Comparison of ENCODE assay signal across 11 cellular contexts in the genomic region with DNA sequence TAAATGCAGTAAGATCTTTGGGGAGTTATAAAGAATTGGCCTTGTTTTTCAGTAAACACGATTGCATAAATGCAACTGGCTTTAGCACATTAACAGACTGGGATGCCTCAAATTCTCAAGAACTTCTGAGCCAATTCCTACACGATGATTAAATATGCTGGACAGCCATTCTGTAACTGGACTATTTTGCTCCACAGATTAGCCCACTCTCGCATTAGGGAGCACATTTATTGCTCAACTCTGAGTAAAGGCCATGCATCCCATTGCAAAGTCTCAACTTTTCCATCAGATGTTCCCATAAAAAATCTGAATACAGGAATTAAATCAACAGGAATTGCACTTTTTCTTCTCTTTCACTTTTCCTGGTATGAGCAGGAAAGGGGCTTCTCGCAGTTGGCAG.
DNase-seq lines count a peak whose midpoint lies in the region; ATAC-seq and TF ChIP-seq lines count a peak whose summit lies in the region.
"Had no signal": no experiment of that assay in that cellular context is flagged by ENCODE, and none has a peak within 500 bp of the region (broad histone marks: within the 10 kb centered on the region; RNA-seq: fewer than 3 reads in every experiment).

No MANE protein-coding gene starts in this region.

- H3K9ac ChIP-seq in IMR-90 (ENCODE audit: low read depth, low read length) = no peak overlapping the region

- H3K9me3 ChIP-seq in IMR-90 (ENCODE audit: control insufficient read depth, insufficient read depth, low read length) (peaks cover 1% of the 10 kb centered on the region; the same call in 1 of the 2 replicates), muscle layer of duodenum (ENCODE audit: control insufficient read depth in 1 of 2, low read length in 2 of 2) (peaks cover 0 to 4% of the 10 kb centered on the region in 2 donors), uterus (no peaks in the 10 kb centered on the region)

- H3K79me1 ChIP-seq in IMR-90 (ENCODE audit: low read depth in 1 of 2, low read length in 2 of 2) = peaks cover 0 to 11% of the 10 kb centered on the region in 2 experiments; a peak in 2 of 4 replicates

- H2BK5ac ChIP-seq in IMR-90 (ENCODE audit: low read depth, low read length, poor library complexity, severe bottlenecking) = peak overlapping the region; percentile 87

- peaks cover 9% of the 10 kb centered on the region for H3K4me1 ChIP-seq in IMR-90 (ENCODE audit: control insufficient read depth, insufficient read depth, low read length)
- H3K4me1 ChIP-seq in muscle layer of duodenum (ENCODE audit: control insufficient read depth in 1 of 2, insufficient read depth in 2 of 2, low read length in 2 of 2) = peaks cover 4% of the 10 kb centered on the region in 2 donors
- no peaks in the 10 kb centered on the region for H3K4me1 ChIP-seq in uterus

- H2AFZ ChIP-seq in IMR-90 (replicated peaks; ENCODE audit: low read length, poor library complexity) = no peak overlapping the region

- H2BK120ac ChIP-seq in IMR-90 (ENCODE audit: low read depth, low read length) = peak overlapping the region; percentile 28; the same call in 1 of the 2 replicates

- intact Hi-C loops in IMR-90 (cut with micrococcal nuclease) (loop anchor here (2.0 kb wide), 1 partner anchor 49 kb away; no protein-coding TSS in a partner anchor), uterus (cut with DNase I; ENCODE audit: low total_unique reads) (no loop called here)

- peak overlapping the region in 1 of 2 experiments; percentile 38; a peak in 1 of 4 replicates for H4K8ac ChIP-seq in IMR-90 (ENCODE audit: low read depth in 2 of 2, low read length in 2 of 2)

- TF ChIP-seq CTCF in IMR-90 (conservative IDR thresholded peaks at IDR 0.05; ENCODE audit: low read depth, low read length) (no peak), uterus (IDR thresholded peaks at IDR 0.05) (no peak)

- peak overlapping the region; percentile 61; the same call in 1 of the 2 replicates for H2BK20ac ChIP-seq in IMR-90 (ENCODE audit: low read depth, low read length)

- H3K27me3 ChIP-seq in IMR-90 (ENCODE audit: control insufficient read depth, insufficient read depth, low read length) (no peaks in the 10 kb centered on the region), muscle layer of duodenum (ENCODE audit: low read depth, low read length) (no peaks in the 10 kb centered on the region), uterus (no peaks in the 10 kb centered on the region)

- DNase-seq in IMR-90 (peak; percentile 55), fibroblast of gingiva (ENCODE audit: low read depth) (peak; percentile 97), uterus (peak; percentile 19 to 60)
- DNase-seq in activated CD4-positive, alpha-beta T cell treated with anti-CD3 and anti-CD28 coated beads for 4 hours = no peak
- no peak for DNase-seq in activated T-cell treated with anti-CD3 and anti-CD28 coated beads, Interleukin-2, amount 50 U/mL, for 1 hour
- DNase-seq: activated CD4-positive, CD25-positive, alpha-beta regulatory T cell; activated naive CD8-positive, alpha-beta T cell treated with anti-CD3 and anti-CD28 coated beads, Interleukin-2, amount 50 U/mL, for 24 hours; SW 1271 had no signal

- no peak overlapping the region for H3K4me3 ChIP-seq in IMR-90 (ENCODE audit: insufficient read depth, low read depth, low read length)
- no peak overlapping the region for H3K4me3 ChIP-seq in muscle layer of duodenum (ENCODE audit: low read depth in 1 of 2, low read length in 2 of 2)
- no peak overlapping the region for H3K4me3 ChIP-seq in uterus

- dilution Hi-C loops in IMR-90 (cut with HindIII; ENCODE audit: low sequenced_read_pairs, unreplicated experiment) = no loop called here

- H2AK9ac ChIP-seq in IMR-90 (replicated peaks; ENCODE audit: low read depth, low read length, poor library complexity) = no peak overlapping the region

- H3K27ac ChIP-seq in IMR-90 (ENCODE audit: insufficient read depth, low read length) (no peak overlapping the region), muscle layer of duodenum (ENCODE audit: low read length) (peak overlapping the region; percentile 41), uterus (peak overlapping the region; percentile 44 to 65)

- peak overlapping the region; percentile 9; the same call in 1 of the 2 replicates for H3K4ac ChIP-seq in IMR-90 (ENCODE audit: low read depth, low read length)

- no TSS peak for BruUV-seq in IMR-90 (replicated peaks; lab: Mats Ljungman, UMichigan)

- in situ Hi-C loops in IMR-90 (cut with MboI; ENCODE audit: low sequenced_read_pairs) = no loop called here

- TF ChIP-seq RAD21 in IMR-90 (IDR thresholded peaks at IDR 0.05; ENCODE audit: low read length) = no peak

- H3K18ac ChIP-seq in IMR-90 (ENCODE audit: low read depth, low read length) = peak overlapping the region; percentile 77; the same call in 1 of the 2 replicates

- H2AK5ac ChIP-seq in IMR-90 (ENCODE audit: low read depth, low read length) = no peak overlapping the region

- H3K23ac ChIP-seq in IMR-90 (ENCODE audit: low read depth, low read length) = no peak overlapping the region

- ATAC-seq in IMR-90 (ENCODE audit: low read depth) (peak; percentile 52), HG03135 (IDR thresholded peaks at IDR 0.05; ENCODE audit: unreplicated experiment) (no peak)
- ATAC-seq: activated naive CD8-positive, alpha-beta T cell treated with anti-CD3 and anti-CD28 coated beads, Interleukin-2, amount 50 U/mL, for 24 hours; left colon had no signal

- H3K9me1 ChIP-seq in IMR-90 (ENCODE audit: insufficient read depth, low read length) = peaks cover 13% of the 10 kb centered on the region

- H2BK15ac ChIP-seq in IMR-90 (ENCODE audit: low read depth, low read length) = 0 out of 3 replicates have a peak overlapping the region, but pooled peaks have one; percentile 0

- 80% methylated on average over 1 of the region's 4 CpGs; no CpG with 5 or more reads in 1 of the 2 experiments for WGBS in IMR-90 (ENCODE audit: extremely low coverage in 2 of 2, insufficient read length in 1 of 2), 2 experiments

- POLR2A ChIA-PET in IMR-90 (lab: Charles Lee; ENCODE audit: unreplicated experiment) = no interaction called here

- no peaks in the 10 kb centered on the region for H4K20me1 ChIP-seq in IMR-90 (ENCODE audit: insufficient read depth, low read length)

- TF ChIP-seq POLR2A in IMR-90 (IDR thresholded peaks at IDR 0.05; ENCODE audit: low read depth, low read length) = no peak
- no peak for TF ChIP-seq POLR2A in uterus (IDR thresholded peaks at IDR 0.05)

- peak overlapping the region; percentile 21; the same call in 1 of the 2 replicates for H3K4me2 ChIP-seq in IMR-90 (ENCODE audit: low read depth, low read length)

- no peaks in the 10 kb centered on the region for H3K36me3 ChIP-seq in IMR-90 (ENCODE audit: control insufficient read depth, insufficient read depth, low read length)
- H3K36me3 ChIP-seq in muscle layer of duodenum (ENCODE audit: control insufficient read depth in 1 of 2, insufficient read depth in 2 of 2, low read length in 2 of 2) = no peaks in the 10 kb centered on the region
- H3K36me3 ChIP-seq in uterus = no peaks in the 10 kb centered on the region

- no peak overlapping the region for H4K91ac ChIP-seq in IMR-90 (ENCODE audit: insufficient read depth, low read depth, low read length)

- H3K56ac ChIP-seq in IMR-90 (ENCODE audit: extremely low read depth, insufficient read depth, low read length) = no peak overlapping the region

- H3K14ac ChIP-seq in IMR-90 (replicated peaks; ENCODE audit: low read depth, low read length) = no peak overlapping the region

- peak overlapping the region; percentile 21; the same call in 1 of the 2 replicates for H4K5ac ChIP-seq in IMR-90 (ENCODE audit: low read depth, low read length)

- CTCF ChIA-PET in IMR-90 (lab: Yijun Ruan, JAX) = no interaction called here

TF ChIP-seq in IMR-90, 13 proteins besides CTCF, POLR2A, EP300 and RAD21:
- TF ChIP-seq MAZ (IDR thresholded peaks at IDR 0.05; ENCODE audit: borderline replicate concordance, low read depth, low read length) (no peak), CEBPB (IDR thresholded peaks at IDR 0.05; ENCODE audit: low read depth, low read length) (peak; percentile 79)

Comparison
In these comparisons a context has a peak if more than half of its experiments do, and no peak if none do; other contexts are left out.
1. DNase-seq: peak in IMR-90 (single experiment), fibroblast of gingiva (single experiment) and uterus (2 of 2); none in activated CD4-positive, alpha-beta T cell treated with anti-CD3 and anti-CD28 coated beads for 4 hours (0 of 2) and activated T-cell treated with anti-CD3 and anti-CD28 coated beads, Interleukin-2, amount 50 U/mL, for 1 hour (single experiment).